1 cellular context compared by ENCODE assay signal in genomic region chr7:104963991-104964385, GRCh38.
TF ChIP-seq lines count a peak whose summit lies in the region.

No MANE protein-coding gene starts in this region.

TF ChIP-seq in K562, 482 proteins besides CTCF, POLR2A, EP300 and RAD21 (continued from another document):
- TF ChIP-seq, protein P1, sequence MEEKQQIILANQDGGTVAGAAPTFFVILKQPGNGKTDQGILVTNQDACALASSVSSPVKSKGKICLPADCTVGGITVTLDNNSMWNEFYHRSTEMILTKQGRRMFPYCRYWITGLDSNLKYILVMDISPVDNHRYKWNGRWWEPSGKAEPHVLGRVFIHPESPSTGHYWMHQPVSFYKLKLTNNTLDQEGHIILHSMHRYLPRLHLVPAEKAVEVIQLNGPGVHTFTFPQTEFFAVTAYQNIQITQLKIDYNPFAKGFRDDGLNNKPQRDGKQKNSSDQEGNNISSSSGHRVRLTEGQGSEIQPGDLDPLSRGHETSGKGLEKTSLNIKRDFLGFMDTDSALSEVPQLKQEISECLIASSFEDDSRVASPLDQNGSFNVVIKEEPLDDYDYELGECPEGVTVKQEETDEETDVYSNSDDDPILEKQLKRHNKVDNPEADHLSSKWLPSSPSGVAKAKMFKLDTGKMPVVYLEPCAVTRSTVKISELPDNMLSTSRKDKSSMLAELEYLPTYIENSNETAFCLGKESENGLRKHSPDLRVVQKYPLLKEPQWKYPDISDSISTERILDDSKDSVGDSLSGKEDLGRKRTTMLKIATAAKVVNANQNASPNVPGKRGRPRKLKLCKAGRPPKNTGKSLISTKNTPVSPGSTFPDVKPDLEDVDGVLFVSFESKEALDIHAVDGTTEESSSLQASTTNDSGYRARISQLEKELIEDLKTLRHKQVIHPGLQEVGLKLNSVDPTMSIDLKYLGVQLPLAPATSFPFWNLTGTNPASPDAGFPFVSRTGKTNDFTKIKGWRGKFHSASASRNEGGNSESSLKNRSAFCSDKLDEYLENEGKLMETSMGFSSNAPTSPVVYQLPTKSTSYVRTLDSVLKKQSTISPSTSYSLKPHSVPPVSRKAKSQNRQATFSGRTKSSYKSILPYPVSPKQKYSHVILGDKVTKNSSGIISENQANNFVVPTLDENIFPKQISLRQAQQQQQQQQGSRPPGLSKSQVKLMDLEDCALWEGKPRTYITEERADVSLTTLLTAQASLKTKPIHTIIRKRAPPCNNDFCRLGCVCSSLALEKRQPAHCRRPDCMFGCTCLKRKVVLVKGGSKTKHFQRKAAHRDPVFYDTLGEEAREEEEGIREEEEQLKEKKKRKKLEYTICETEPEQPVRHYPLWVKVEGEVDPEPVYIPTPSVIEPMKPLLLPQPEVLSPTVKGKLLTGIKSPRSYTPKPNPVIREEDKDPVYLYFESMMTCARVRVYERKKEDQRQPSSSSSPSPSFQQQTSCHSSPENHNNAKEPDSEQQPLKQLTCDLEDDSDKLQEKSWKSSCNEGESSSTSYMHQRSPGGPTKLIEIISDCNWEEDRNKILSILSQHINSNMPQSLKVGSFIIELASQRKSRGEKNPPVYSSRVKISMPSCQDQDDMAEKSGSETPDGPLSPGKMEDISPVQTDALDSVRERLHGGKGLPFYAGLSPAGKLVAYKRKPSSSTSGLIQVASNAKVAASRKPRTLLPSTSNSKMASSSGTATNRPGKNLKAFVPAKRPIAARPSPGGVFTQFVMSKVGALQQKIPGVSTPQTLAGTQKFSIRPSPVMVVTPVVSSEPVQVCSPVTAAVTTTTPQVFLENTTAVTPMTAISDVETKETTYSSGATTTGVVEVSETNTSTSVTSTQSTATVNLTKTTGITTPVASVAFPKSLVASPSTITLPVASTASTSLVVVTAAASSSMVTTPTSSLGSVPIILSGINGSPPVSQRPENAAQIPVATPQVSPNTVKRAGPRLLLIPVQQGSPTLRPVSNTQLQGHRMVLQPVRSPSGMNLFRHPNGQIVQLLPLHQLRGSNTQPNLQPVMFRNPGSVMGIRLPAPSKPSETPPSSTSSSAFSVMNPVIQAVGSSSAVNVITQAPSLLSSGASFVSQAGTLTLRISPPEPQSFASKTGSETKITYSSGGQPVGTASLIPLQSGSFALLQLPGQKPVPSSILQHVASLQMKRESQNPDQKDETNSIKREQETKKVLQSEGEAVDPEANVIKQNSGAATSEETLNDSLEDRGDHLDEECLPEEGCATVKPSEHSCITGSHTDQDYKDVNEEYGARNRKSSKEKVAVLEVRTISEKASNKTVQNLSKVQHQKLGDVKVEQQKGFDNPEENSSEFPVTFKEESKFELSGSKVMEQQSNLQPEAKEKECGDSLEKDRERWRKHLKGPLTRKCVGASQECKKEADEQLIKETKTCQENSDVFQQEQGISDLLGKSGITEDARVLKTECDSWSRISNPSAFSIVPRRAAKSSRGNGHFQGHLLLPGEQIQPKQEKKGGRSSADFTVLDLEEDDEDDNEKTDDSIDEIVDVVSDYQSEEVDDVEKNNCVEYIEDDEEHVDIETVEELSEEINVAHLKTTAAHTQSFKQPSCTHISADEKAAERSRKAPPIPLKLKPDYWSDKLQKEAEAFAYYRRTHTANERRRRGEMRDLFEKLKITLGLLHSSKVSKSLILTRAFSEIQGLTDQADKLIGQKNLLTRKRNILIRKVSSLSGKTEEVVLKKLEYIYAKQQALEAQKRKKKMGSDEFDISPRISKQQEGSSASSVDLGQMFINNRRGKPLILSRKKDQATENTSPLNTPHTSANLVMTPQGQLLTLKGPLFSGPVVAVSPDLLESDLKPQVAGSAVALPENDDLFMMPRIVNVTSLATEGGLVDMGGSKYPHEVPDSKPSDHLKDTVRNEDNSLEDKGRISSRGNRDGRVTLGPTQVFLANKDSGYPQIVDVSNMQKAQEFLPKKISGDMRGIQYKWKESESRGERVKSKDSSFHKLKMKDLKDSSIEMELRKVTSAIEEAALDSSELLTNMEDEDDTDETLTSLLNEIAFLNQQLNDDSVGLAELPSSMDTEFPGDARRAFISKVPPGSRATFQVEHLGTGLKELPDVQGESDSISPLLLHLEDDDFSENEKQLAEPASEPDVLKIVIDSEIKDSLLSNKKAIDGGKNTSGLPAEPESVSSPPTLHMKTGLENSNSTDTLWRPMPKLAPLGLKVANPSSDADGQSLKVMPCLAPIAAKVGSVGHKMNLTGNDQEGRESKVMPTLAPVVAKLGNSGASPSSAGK (IDR thresholded peaks at IDR 0.05), result no peak
- TF ChIP-seq NR2C1 (IDR thresholded peaks at IDR 0.05) (peak; percentile 72), NR2C1 (tag; IDR thresholded peaks at IDR 0.05) (peak; percentile 92), SMARCB1 (IDR thresholded peaks at IDR 0.05; ENCODE audit: insufficient read length, low read depth) (no peak), SMC3 (conservative IDR thresholded peaks at IDR 0.05; ENCODE audit: insufficient read depth, low read depth, low read length) (no peak), SNAPC5 (CRISPR knock-in tag; IDR thresholded peaks at IDR 0.05) (no peak), RBM17 (IDR thresholded peaks at IDR 0.05; ENCODE audit: borderline replicate concordance, low read depth, low read length) (no peak), TBL1XR1 (IDR thresholded peaks at IDR 0.05; ENCODE audit: low read length in 2 of 2) (no peak), RCOR1 (IDR thresholded peaks at IDR 0.05; ENCODE audit: borderline replicate concordance in 1 of 2, low read depth in 2 of 2, low read length in 2 of 2) (0 out of 4 replicates have a peak, but pooled peaks of 1 of the 2 experiments have one; percentile 17), NFXL1 (CRISPR knock-in tag; IDR thresholded peaks at IDR 0.05) (0 out of 2 replicates have a peak, but pooled peaks have one; percentile 15), FOXA3 (CRISPR knock-in tag; conservative IDR thresholded peaks at IDR 0.05 in 1 of 2, IDR thresholded peaks at IDR 0.05 in 1 of 2) (peak; percentile 27 to 54; a peak in 2 of 4 replicates), CCAR2 (IDR thresholded peaks at IDR 0.05; ENCODE audit: low read depth, low read length) (no peak), FOXO4 (CRISPR knock-in tag; IDR thresholded peaks at IDR 0.05) (no peak), PYGO2 (tag; IDR thresholded peaks at IDR 0.05) (peak; percentile 84), TFE3 (CRISPR knock-in tag; IDR thresholded peaks at IDR 0.05) (no peak), TAF15 (IDR thresholded peaks at IDR 0.05; ENCODE audit: low read depth, low read length) (no peak), SMARCE1 (IDR thresholded peaks at IDR 0.05) (no peak), DMBX1 (CRISPR knock-in tag; IDR thresholded peaks at IDR 0.05; ENCODE audit: borderline replicate concordance) (peak; percentile 97)
- TF ChIP-seq, protein P2, sequence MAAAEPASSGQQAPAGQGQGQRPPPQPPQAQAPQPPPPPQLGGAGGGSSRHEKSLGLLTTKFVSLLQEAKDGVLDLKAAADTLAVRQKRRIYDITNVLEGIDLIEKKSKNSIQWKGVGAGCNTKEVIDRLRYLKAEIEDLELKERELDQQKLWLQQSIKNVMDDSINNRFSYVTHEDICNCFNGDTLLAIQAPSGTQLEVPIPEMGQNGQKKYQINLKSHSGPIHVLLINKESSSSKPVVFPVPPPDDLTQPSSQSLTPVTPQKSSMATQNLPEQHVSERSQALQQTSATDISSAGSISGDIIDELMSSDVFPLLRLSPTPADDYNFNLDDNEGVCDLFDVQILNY (CRISPR knock-in tag; IDR thresholded peaks at IDR 0.05), result no peak
